ENCODE assay signal across 1 cellular context in genomic region chr20:47711046-47711752, GRCh38.
A peak's percentile ranks its signal among the peaks of the same experiment; 100 is the strongest.
TF ChIP-seq lines count a peak whose summit lies in the region.

No MANE protein-coding gene starts in this region.

TF ChIP-seq in HepG2, 621 proteins besides CTCF, POLR2A, EP300 and RAD21 (continued from another document and continues in another):
- TF ChIP-seq, protein P1, sequence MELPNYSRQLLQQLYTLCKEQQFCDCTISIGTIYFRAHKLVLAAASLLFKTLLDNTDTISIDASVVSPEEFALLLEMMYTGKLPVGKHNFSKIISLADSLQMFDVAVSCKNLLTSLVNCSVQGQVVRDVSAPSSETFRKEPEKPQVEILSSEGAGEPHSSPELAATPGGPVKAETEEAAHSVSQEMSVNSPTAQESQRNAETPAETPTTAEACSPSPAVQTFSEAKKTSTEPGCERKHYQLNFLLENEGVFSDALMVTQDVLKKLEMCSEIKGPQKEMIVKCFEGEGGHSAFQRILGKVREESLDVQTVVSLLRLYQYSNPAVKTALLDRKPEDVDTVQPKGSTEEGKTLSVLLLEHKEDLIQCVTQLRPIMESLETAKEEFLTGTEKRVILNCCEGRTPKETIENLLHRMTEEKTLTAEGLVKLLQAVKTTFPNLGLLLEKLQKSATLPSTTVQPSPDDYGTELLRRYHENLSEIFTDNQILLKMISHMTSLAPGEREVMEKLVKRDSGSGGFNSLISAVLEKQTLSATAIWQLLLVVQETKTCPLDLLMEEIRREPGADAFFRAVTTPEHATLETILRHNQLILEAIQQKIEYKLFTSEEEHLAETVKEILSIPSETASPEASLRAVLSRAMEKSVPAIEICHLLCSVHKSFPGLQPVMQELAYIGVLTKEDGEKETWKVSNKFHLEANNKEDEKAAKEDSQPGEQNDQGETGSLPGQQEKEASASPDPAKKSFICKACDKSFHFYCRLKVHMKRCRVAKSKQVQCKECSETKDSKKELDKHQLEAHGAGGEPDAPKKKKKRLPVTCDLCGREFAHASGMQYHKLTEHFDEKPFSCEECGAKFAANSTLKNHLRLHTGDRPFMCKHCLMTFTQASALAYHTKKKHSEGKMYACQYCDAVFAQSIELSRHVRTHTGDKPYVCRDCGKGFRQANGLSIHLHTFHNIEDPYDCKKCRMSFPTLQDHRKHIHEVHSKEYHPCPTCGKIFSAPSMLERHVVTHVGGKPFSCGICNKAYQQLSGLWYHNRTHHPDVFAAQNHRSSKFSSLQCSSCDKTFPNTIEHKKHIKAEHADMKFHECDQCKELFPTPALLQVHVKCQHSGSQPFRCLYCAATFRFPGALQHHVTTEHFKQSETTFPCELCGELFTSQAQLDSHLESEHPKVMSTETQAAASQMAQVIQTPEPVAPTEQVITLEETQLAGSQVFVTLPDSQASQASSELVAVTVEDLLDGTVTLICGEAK (IDR thresholded peaks at IDR 0.05), result no peak
- TF ChIP-seq, protein P1 (CRISPR knock-in tag; IDR thresholded peaks at IDR 0.05), result peak; percentile 63; the same call in 1 of the 2 replicates
- TF ChIP-seq REXO4 (CRISPR knock-in tag; IDR thresholded peaks at IDR 0.05; ENCODE audit: borderline replicate concordance) (no peak), POLR2AphosphoS5 (IDR thresholded peaks at IDR 0.05; ENCODE audit: low read depth, low read length) (no peak), ZNF616 (CRISPR knock-in tag; IDR thresholded peaks at IDR 0.05; ENCODE audit: low read depth) (0 out of 2 replicates have a peak, but pooled peaks have one; percentile 60), ZBTB14 (CRISPR knock-in tag; IDR thresholded peaks at IDR 0.05) (no peak), WIZ (CRISPR knock-in tag; IDR thresholded peaks at IDR 0.05) (no peak), ZZZ3 (CRISPR knock-in tag; IDR thresholded peaks at IDR 0.05; ENCODE audit: borderline replicate concordance) (no peak), ZNF264 (CRISPR knock-in tag; IDR thresholded peaks at IDR 0.05) (peak; percentile 89), SMAD3 (CRISPR knock-in tag; IDR thresholded peaks at IDR 0.05) (no peak; the same call in 1 of the 2 replicates), ZNF746 (CRISPR knock-in tag; IDR thresholded peaks at IDR 0.05) (0 out of 2 replicates have a peak, but pooled peaks have one; percentile 44), ESRRA (CRISPR knock-in tag; IDR thresholded peaks at IDR 0.05; ENCODE audit: low read depth) (peak; percentile 92), TBX2 (CRISPR knock-in tag; IDR thresholded peaks at IDR 0.05; ENCODE audit: borderline replicate concordance) (peak; percentile 89), HNRNPLL (IDR thresholded peaks at IDR 0.05; ENCODE audit: low read depth, low read length, poor library complexity, severe bottlenecking) (no peak), ZFP82 (CRISPR knock-in tag; IDR thresholded peaks at IDR 0.05; ENCODE audit: borderline replicate concordance) (no peak), ZNF12 (CRISPR knock-in tag; IDR thresholded peaks at IDR 0.05) (peak; percentile 86), YEATS2 (CRISPR knock-in tag; IDR thresholded peaks at IDR 0.05; ENCODE audit: borderline replicate concordance) (no peak), SRSF1 (optimal IDR thresholded peaks at IDR 0.05; ENCODE audit: low read depth, low read length) (no peak), ZNF251 (CRISPR knock-in tag; IDR thresholded peaks at IDR 0.05) (no peak; the same call in 1 of the 2 replicates), ZNF652 (CRISPR knock-in tag; IDR thresholded peaks at IDR 0.05; ENCODE audit: borderline replicate concordance, low read depth) (peak; percentile 83), ZNF790 (CRISPR knock-in tag; IDR thresholded peaks at IDR 0.05; ENCODE audit: borderline replicate concordance) (0 out of 2 replicates have a peak, but pooled peaks have one; percentile 32), DPF2 (CRISPR knock-in tag; IDR thresholded peaks at IDR 0.05; ENCODE audit: borderline replicate concordance, low read depth) (peak; percentile 74; the same call in 1 of the 2 replicates), ETV6 (CRISPR knock-in tag; conservative IDR thresholded peaks at IDR 0.05) (no peak), ZNF280B (CRISPR knock-in tag; IDR thresholded peaks at IDR 0.05; ENCODE audit: borderline replicate concordance) (peak; percentile 87), ZNF101 (CRISPR knock-in tag; IDR thresholded peaks at IDR 0.05; ENCODE audit: borderline replicate concordance, low read depth) (no peak), JUND (CRISPR knock-in tag; IDR thresholded peaks at IDR 0.05) (no peak), SMARCE1 (IDR thresholded peaks at IDR 0.05; ENCODE audit: borderline replicate concordance) (no peak), MYC (CRISPR knock-in tag; IDR thresholded peaks at IDR 0.05; ENCODE audit: borderline replicate concordance) (peak; percentile 99), ZNF136 (CRISPR knock-in tag; IDR thresholded peaks at IDR 0.05; ENCODE audit: low read depth) (no peak), NFATC3 (CRISPR knock-in tag; IDR thresholded peaks at IDR 0.05) (no peak), ZSCAN31 (CRISPR knock-in tag; IDR thresholded peaks at IDR 0.05; ENCODE audit: low read depth) (no peak), ZNF562 (CRISPR knock-in tag; IDR thresholded peaks at IDR 0.05; ENCODE audit: borderline replicate concordance) (no peak), DMTF1 (CRISPR knock-in tag; IDR thresholded peaks at IDR 0.05) (no peak), ZNF552 (CRISPR knock-in tag; IDR thresholded peaks at IDR 0.05; ENCODE audit: borderline replicate concordance) (peak; percentile 64), HBP1 (CRISPR knock-in tag; IDR thresholded peaks at IDR 0.05; ENCODE audit: low read depth) (no peak), ZNF235 (CRISPR knock-in tag; IDR thresholded peaks at IDR 0.05; ENCODE audit: borderline replicate concordance) (no peak), ZIK1 (CRISPR knock-in tag; IDR thresholded peaks at IDR 0.05; ENCODE audit: borderline replicate concordance, low read depth) (no peak), ZNF256 (CRISPR knock-in tag; conservative IDR thresholded peaks at IDR 0.05) (0 out of 2 replicates have a peak, but pooled peaks have one; percentile 29)
- TF ChIP-seq, protein P2, sequence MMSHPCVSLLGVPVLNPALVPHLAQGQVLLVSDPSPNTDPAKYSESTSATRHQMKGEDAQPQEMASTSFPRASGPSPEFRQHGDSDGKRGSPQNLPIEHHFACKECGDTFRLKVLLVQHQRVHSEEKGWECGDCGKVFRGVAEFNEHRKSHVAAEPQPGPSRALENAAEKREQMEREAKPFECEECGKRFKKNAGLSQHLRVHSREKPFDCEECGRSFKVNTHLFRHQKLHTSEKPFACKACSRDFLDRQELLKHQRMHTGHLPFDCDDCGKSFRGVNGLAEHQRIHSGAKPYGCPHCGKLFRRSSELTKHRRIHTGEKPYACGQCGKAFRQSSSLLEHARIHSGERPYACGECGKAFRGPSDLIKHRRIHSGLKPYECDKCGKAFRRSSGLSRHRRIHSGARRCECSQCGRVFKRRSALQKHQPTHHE (CRISPR knock-in tag; IDR thresholded peaks at IDR 0.05; ENCODE audit: borderline replicate concordance), result no peak
- TF ChIP-seq, protein P3, sequence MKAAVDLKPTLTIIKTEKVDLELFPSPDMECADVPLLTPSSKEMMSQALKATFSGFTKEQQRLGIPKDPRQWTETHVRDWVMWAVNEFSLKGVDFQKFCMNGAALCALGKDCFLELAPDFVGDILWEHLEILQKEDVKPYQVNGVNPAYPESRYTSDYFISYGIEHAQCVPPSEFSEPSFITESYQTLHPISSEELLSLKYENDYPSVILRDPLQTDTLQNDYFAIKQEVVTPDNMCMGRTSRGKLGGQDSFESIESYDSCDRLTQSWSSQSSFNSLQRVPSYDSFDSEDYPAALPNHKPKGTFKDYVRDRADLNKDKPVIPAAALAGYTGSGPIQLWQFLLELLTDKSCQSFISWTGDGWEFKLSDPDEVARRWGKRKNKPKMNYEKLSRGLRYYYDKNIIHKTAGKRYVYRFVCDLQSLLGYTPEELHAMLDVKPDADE (CRISPR knock-in tag; IDR thresholded peaks at IDR 0.05), result no peak
- TF ChIP-seq, protein P4, sequence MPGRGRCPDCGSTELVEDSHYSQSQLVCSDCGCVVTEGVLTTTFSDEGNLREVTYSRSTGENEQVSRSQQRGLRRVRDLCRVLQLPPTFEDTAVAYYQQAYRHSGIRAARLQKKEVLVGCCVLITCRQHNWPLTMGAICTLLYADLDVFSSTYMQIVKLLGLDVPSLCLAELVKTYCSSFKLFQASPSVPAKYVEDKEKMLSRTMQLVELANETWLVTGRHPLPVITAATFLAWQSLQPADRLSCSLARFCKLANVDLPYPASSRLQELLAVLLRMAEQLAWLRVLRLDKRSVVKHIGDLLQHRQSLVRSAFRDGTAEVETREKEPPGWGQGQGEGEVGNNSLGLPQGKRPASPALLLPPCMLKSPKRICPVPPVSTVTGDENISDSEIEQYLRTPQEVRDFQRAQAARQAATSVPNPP (CRISPR knock-in tag; IDR thresholded peaks at IDR 0.05), result peak; percentile 60; the same call in 1 of the 2 replicates
- TF ChIP-seq, protein P5, sequence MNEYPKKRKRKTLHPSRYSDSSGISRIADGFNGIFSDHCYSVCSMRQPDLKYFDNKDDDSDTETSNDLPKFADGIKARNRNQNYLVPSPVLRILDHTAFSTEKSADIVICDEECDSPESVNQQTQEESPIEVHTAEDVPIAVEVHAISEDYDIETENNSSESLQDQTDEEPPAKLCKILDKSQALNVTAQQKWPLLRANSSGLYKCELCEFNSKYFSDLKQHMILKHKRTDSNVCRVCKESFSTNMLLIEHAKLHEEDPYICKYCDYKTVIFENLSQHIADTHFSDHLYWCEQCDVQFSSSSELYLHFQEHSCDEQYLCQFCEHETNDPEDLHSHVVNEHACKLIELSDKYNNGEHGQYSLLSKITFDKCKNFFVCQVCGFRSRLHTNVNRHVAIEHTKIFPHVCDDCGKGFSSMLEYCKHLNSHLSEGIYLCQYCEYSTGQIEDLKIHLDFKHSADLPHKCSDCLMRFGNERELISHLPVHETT (CRISPR knock-in tag; conservative IDR thresholded peaks at IDR 0.05), result no peak; the same call in 1 of the 2 replicates
